ENCODE assay signal across 8 cellular contexts in genomic region chr12:48788522-48788851, GRCh38. TPM values are rescaled to one million over a fixed set of nuclear protein-coding genes. Genes with fewer than 3 reads are reported as not detected.
DNase-seq lines count a peak whose midpoint lies in the region; ATAC-seq, FAIRE-seq and TF ChIP-seq lines count a peak whose summit lies in the region.
"Had no signal": no experiment of that assay in that cellular context is flagged by ENCODE, and none has a peak within 500 bp of the region (broad histone marks: within the 10 kb centered on the region; RNA-seq: fewer than 3 reads in every experiment).

No MANE protein-coding gene starts in this region.

- ATAC-seq in HG02678 (IDR thresholded peaks at IDR 0.05; ENCODE audit: unreplicated experiment) (peak; percentile 19), GM18868 (IDR thresholded peaks at IDR 0.05; ENCODE audit: unreplicated experiment) (no peak), HG03025 (IDR thresholded peaks at IDR 0.05; ENCODE audit: low FRiP score, unreplicated experiment) (no peak)

- dilution Hi-C loops in keratinocyte (cut with MboI; ENCODE audit: extremely low pct_ligation_motif_present, low sequenced_read_pairs) = no loop called here

- H3K27ac Mint-ChIP-seq in activated naive CD8-positive, alpha-beta T cell treated with anti-CD3 and anti-CD28 coated beads for 36 hours = no peak overlapping the region

- no peak for TF ChIP-seq CTCF in keratinocyte (optimal IDR thresholded peaks at IDR 0.05 in 1 of 3, IDR thresholded peaks at IDR 0.05 in 1 of 3, conservative IDR thresholded peaks at IDR 0.05 in 1 of 3; ENCODE audit: extremely low read depth in 1 of 3, insufficient read depth in 2 of 3, low read length in 3 of 3)
- no peak for TF ChIP-seq CTCF in stomach (IDR thresholded peaks at IDR 0.05)

- H3K36me3 ChIP-seq in keratinocyte (ENCODE audit: control insufficient read depth in 2 of 2, extremely low read depth in 1 of 2, insufficient read depth in 2 of 2, low read length in 2 of 2) (no peaks in the 10 kb centered on the region), stomach (peaks cover 0 to under 1% (median 0%) of the 10 kb centered on the region in 4 donors)

- intact Hi-C loops in stomach (cut with DNase I; ENCODE audit: low total_unique reads) = no loop called here

- no peaks in the 10 kb centered on the region for H3K36me3 Mint-ChIP-seq in activated naive CD8-positive, alpha-beta T cell treated with anti-CD3 and anti-CD28 coated beads for 36 hours

- H4K20me1 ChIP-seq in keratinocyte (ENCODE audit: control insufficient read depth, extremely low read depth, insufficient read depth, low read length) = no peaks in the 10 kb centered on the region

- peaks cover 60% of the 10 kb centered on the region for H3K27me3 Mint-ChIP-seq in activated naive CD8-positive, alpha-beta T cell treated with anti-CD3 and anti-CD28 coated beads for 36 hours

- TF ChIP-seq EP300 in stomach (IDR thresholded peaks at IDR 0.05) = no peak

- H3K4me1 Mint-ChIP-seq in activated naive CD8-positive, alpha-beta T cell treated with anti-CD3 and anti-CD28 coated beads for 36 hours = peaks cover 7% of the 10 kb centered on the region

- H3K4me3 ChIP-seq in keratinocyte (ENCODE audit: control insufficient read depth in 2 of 3, extremely low read depth in 1 of 3, insufficient read depth in 2 of 3, low read depth in 1 of 3, low read length in 3 of 3) = peak overlapping the region; percentile 71 to 88 (median 86)
- H3K4me3 ChIP-seq in stomach = peak overlapping the region; percentile 67 to 94 (median 88)

- peaks cover 6% of the 10 kb centered on the region for H3K79me2 ChIP-seq in keratinocyte (ENCODE audit: control insufficient read depth, insufficient read depth, low read length)

- no peak for FAIRE-seq in keratinocyte (lab: Jason Lieb, UNC)
- FAIRE-seq: islet of Langerhans had no signal

- H3K9me3 Mint-ChIP-seq in activated naive CD8-positive, alpha-beta T cell treated with anti-CD3 and anti-CD28 coated beads for 36 hours = no peaks in the 10 kb centered on the region

- no peak overlapping the region for H3K27ac ChIP-seq in keratinocyte (ENCODE audit: control insufficient read depth, insufficient read depth, low read length)
- peak overlapping the region; percentile 95 to 98 (median 97) for H3K27ac ChIP-seq in stomach

- no peaks in the 10 kb centered on the region for H3K27me3 ChIP-seq in keratinocyte (ENCODE audit: control insufficient read depth, extremely low read depth, insufficient read depth, low read length)
- H3K27me3 ChIP-seq in stomach = peaks cover 0 to 18% (median 0%) of the 10 kb centered on the region in 3 donors

- H2AFZ ChIP-seq in keratinocyte (ENCODE audit: control insufficient read depth, low read length) = peak overlapping the region; percentile 71

- no peaks in the 10 kb centered on the region for H3K9me3 ChIP-seq in keratinocyte (ENCODE audit: control insufficient read depth, low read depth, low read length)
- H3K9me3 ChIP-seq in stomach = no peaks in the 10 kb centered on the region

- no peaks in the 10 kb centered on the region for H3K9me1 ChIP-seq in keratinocyte (ENCODE audit: control insufficient read depth, extremely low read depth, insufficient read depth, low read length)

- H3K4me1 ChIP-seq in keratinocyte (ENCODE audit: control insufficient read depth, extremely low read depth, insufficient read depth, low read length) (peaks cover 13% of the 10 kb centered on the region), stomach (peaks cover 23 to 46% (median 41%) of the 10 kb centered on the region in 4 donors)

- WGBS in stomach, 5 donors = 0 to 4% (median 1%) methylated on average over 9 to 25 of the region's 25 CpGs

- DNase-seq in activated naive CD8-positive, alpha-beta T cell treated with anti-CD3 and anti-CD28 coated beads for 36 hours = no peak
- DNase-seq in keratinocyte (ENCODE audit: low read depth, low spot score) = no peak
- DNase-seq in stomach = no peak
- no peak for DNase-seq in stimulated activated CD4-positive, alpha-beta T cell treated with anti-CD3 and anti-CD28 coated beads, Interleukin-12 subunit alpha, Interleukin-12 subunit beta, amount 100 ng/mL, for 4 hours

- TF ChIP-seq POLR2A in stomach (IDR thresholded peaks at IDR 0.05) = no peak

- H3K4me2 ChIP-seq in keratinocyte (ENCODE audit: control insufficient read depth, extremely low read depth, insufficient read depth, low read depth, low read length) = peak overlapping the region; percentile 88

- peak overlapping the region; percentile 67 for H3K4me3 Mint-ChIP-seq in activated naive CD8-positive, alpha-beta T cell treated with anti-CD3 and anti-CD28 coated beads for 36 hours

- H3K9ac ChIP-seq in keratinocyte (ENCODE audit: control insufficient read depth, extremely low read depth, insufficient read depth, low read length) = peak overlapping the region; percentile 72

RNA-seq across cellular contexts. Expression of gene ADCY6, which starts 0.4 kb away (rescaled TPM):
- under 1 TPM in 1 of 2 experiments, not detected in 1; 0.18 TPM for total RNA-seq in activated naive CD8-positive, alpha-beta T cell treated with anti-CD3 and anti-CD28 coated beads for 36 hours
- 11.9 to 22.8 TPM (median 13.2 TPM) in 3 replicates for polyA plus RNA-seq in keratinocyte
- 3.7 TPM for polyA plus RNA-seq in keratinocyte (2011; ENCODE audit: low read depth)
- polyA plus RNA-seq in keratinocyte (2011; cell fraction: cytosol; rRNA removed) = 6.5 and 8.2 TPM in 2 replicates
- 75.4 and 92.5 TPM in 2 replicates for polyA plus RNA-seq in keratinocyte (2011; cell fraction: nucleus; rRNA removed)
- polyA plus RNA-seq in keratinocyte (2012; ENCODE audit: low replicate concordance) = 10.8 and 11.2 TPM in 2 replicates
- polyA minus RNA-seq in keratinocyte = 22.8 to 33.8 TPM (median 32.9 TPM) in 3 replicates
- 19.2 TPM for polyA minus RNA-seq in keratinocyte (2011; cell fraction: cytosol; rRNA and poly(A)+ RNA removed)
- polyA minus RNA-seq in keratinocyte (2011; cell fraction: nucleus; rRNA and poly(A)+ RNA removed) = 75.7 and 81.7 TPM in 2 replicates
- 100 to 1,000 TPM in 2 of 5 donors, 10 to 100 TPM in 3; 32.1 to 432 (median 58.8) TPM for total RNA-seq in stomach
- polyA plus RNA-seq in stomach = 10 to 100 TPM in 2 of 3 donors, 1 to 10 TPM in 1; 5.8 to 18.3 (median 16.6) TPM

RNA-seq across cellular contexts. Expression of gene CACNB3, which starts 29.8 kb away (rescaled TPM):
- total RNA-seq in activated naive CD8-positive, alpha-beta T cell treated with anti-CD3 and anti-CD28 coated beads for 36 hours = 1 to 10 TPM; 4.4 to 4.6 TPM
- 16.1 to 19.8 TPM (median 19.3 TPM) in 3 replicates for polyA plus RNA-seq in keratinocyte
- polyA plus RNA-seq in keratinocyte (2011; ENCODE audit: low read depth) = 14.1 TPM
- polyA plus RNA-seq in keratinocyte (2011; cell fraction: cytosol; rRNA removed) = 10.0 and 14.5 TPM in 2 replicates
- polyA plus RNA-seq in keratinocyte (2011; cell fraction: nucleus; rRNA removed) = 39.9 and 48.9 TPM in 2 replicates
- 17.3 and 23.0 TPM in 2 replicates for polyA plus RNA-seq in keratinocyte (2012; ENCODE audit: low replicate concordance)
- 9.1 to 37.5 TPM (median 11.9 TPM) in 3 replicates for polyA minus RNA-seq in keratinocyte
- polyA minus RNA-seq in keratinocyte (2011; cell fraction: cytosol; rRNA and poly(A)+ RNA removed) = 9.0 TPM
- 9.5 and 11.2 TPM in 2 replicates for polyA minus RNA-seq in keratinocyte (2011; cell fraction: nucleus; rRNA and poly(A)+ RNA removed)
- total RNA-seq in stomach = 100 to 1,000 TPM in 1 of 5 donors, 10 to 100 TPM in 1, 1 to 10 TPM in 2, under 1 TPM in 1; under 0.01 to 140 (median 9.9) TPM
- polyA plus RNA-seq in stomach = 10 to 100 TPM; 11.8 to 18.4 (median 13.5) TPM

Comparison
In these comparisons a context has a peak if more than half of its experiments do, and no peak if none do; other contexts are left out.
1. RNA of gene ADCY6, which starts 0.4 kb away (total RNA-seq): 32.1 to 432 TPM in stomach; 0.18 TPM in activated naive CD8-positive, alpha-beta T cell treated with anti-CD3 and anti-CD28 coated beads for 36 hours; every median in the first group is over 10 times any median in the second.